ENCODE assay signal across 8 cellular contexts in genomic region chr1:144461778-144462177, GRCh38. TPM values are rescaled to one million over a fixed set of nuclear protein-coding genes. Genes with fewer than 3 reads are reported as not detected.
A peak's percentile ranks its signal among the peaks of the same experiment; 100 is the strongest.
DNase-seq lines count a peak whose midpoint lies in the region; ATAC-seq and TF ChIP-seq lines count a peak whose summit lies in the region.
"Not testable (repeated sequence)": the region's sequence is repeated elsewhere in the genome, so short reads cannot be mapped to it uniquely, and the experiment has no call there.

No MANE protein-coding gene starts in this region.

- DNase-seq in CD4-positive, CD25-positive, alpha-beta regulatory T cell; WTC11 (ENCODE audit: low spot score); MCF 10A (ENCODE audit: unreplicated experiment); lower lobe of right lung: not testable (repeated sequence)

- not testable (repeated sequence) for H3K36me3 ChIP-seq in CD4-positive, CD25-positive, alpha-beta regulatory T cell (ENCODE audit: control insufficient read depth, insufficient read depth, low read length); lower lobe of right lung

- ATAC-seq in CD4-positive, CD25-positive, alpha-beta regulatory T cell (ENCODE audit: low read depth in 2 of 2) = not testable (repeated sequence)
- peak; percentile 18 for ATAC-seq in GM19438 (IDR thresholded peaks at IDR 0.05; ENCODE audit: low read depth, unreplicated experiment)
- peak; percentile 17 for ATAC-seq in HG02798 (IDR thresholded peaks at IDR 0.05; ENCODE audit: poor library complexity, unreplicated experiment)
- ATAC-seq in WTC11 = peak; percentile 30; the same call in 1 of the 2 replicates
- ATAC-seq in lower lobe of right lung = peak in 1 of 2 donors; percentile 31
- ATAC-seq in stimulated activated memory B cell treated with anti-CD40 and anti-IgM and Interleukin-4, amounts not matched to agents 10 μg/mL and 1 μg/mL and 100 μg/mL, for 72 hours = peak; percentile 44

- H3K27ac ChIP-seq in CD4-positive, CD25-positive, alpha-beta regulatory T cell (ENCODE audit: insufficient read depth, low read length, poor library complexity, severe bottlenecking); lower lobe of right lung: not testable (repeated sequence)

- peak overlapping the region; percentile 95 to 100 (median 98) for H3K4me3 Mint-ChIP-seq in CD4-positive, CD25-positive, alpha-beta regulatory T cell
- H3K4me3 Mint-ChIP-seq in IgD-negative memory B cell (peak overlapping the region in 3 of 4 donors; percentile 91 to 100 (median 98)), WTC11 (peak overlapping the region; percentile 84), MCF 10A (ENCODE audit: unreplicated experiment) (peak overlapping the region; percentile 90)
- H3K4me3 Mint-ChIP-seq in stimulated activated memory B cell treated with anti-CD40 and anti-IgM and Interleukin-4, amounts not matched to agents 10 μg/mL and 1 μg/mL and 100 μg/mL, for 72 hours = peak overlapping the region; percentile 96

- peak overlapping the region in 1 of 3 donors; percentile 93 for H3K27ac Mint-ChIP-seq in CD4-positive, CD25-positive, alpha-beta regulatory T cell
- H3K27ac Mint-ChIP-seq in IgD-negative memory B cell = peak overlapping the region in 2 of 3 donors; percentile 59 to 92
- not testable (repeated sequence) for H3K27ac Mint-ChIP-seq in WTC11
- H3K27ac Mint-ChIP-seq in MCF 10A (ENCODE audit: low read depth, unreplicated experiment) = peak overlapping the region; percentile 63
- H3K27ac Mint-ChIP-seq in stimulated activated memory B cell treated with anti-CD40 and anti-IgM and Interleukin-4, amounts not matched to agents 10 μg/mL and 1 μg/mL and 100 μg/mL, for 72 hours = peak overlapping the region; percentile 86

- H3K9me3 Mint-ChIP-seq in CD4-positive, CD25-positive, alpha-beta regulatory T cell; IgD-negative memory B cell; WTC11; MCF 10A (ENCODE audit: unreplicated experiment); stimulated activated memory B cell treated with anti-CD40 and anti-IgM and Interleukin-4, amounts not matched to agents 10 μg/mL and 1 μg/mL and 100 μg/mL, for 72 hours: not testable (repeated sequence)

- H3K4me3 ChIP-seq in CD4-positive, CD25-positive, alpha-beta regulatory T cell (ENCODE audit: low read depth, low read length) = not testable (repeated sequence)
- peak overlapping the region; percentile 71 for H3K4me3 ChIP-seq in lower lobe of right lung

- intact Hi-C loops in MCF 10A (cut with micrococcal nuclease); lower lobe of right lung (cut with DNase I): not testable (repeated sequence)

- not testable (repeated sequence) for H3K9me3 ChIP-seq in CD4-positive, CD25-positive, alpha-beta regulatory T cell (ENCODE audit: control insufficient read depth in 2 of 2, low read length in 2 of 2); lower lobe of right lung

- H3K4me1 Mint-ChIP-seq in CD4-positive, CD25-positive, alpha-beta regulatory T cell; IgD-negative memory B cell; WTC11; MCF 10A (ENCODE audit: insufficient read depth, unreplicated experiment); stimulated activated memory B cell treated with anti-CD40 and anti-IgM and Interleukin-4, amounts not matched to agents 10 μg/mL and 1 μg/mL and 100 μg/mL, for 72 hours: not testable (repeated sequence)

- not testable (repeated sequence) for H3K27me3 Mint-ChIP-seq in CD4-positive, CD25-positive, alpha-beta regulatory T cell; IgD-negative memory B cell; stimulated activated memory B cell treated with anti-CD40 and anti-IgM and Interleukin-4, amounts not matched to agents 10 μg/mL and 1 μg/mL and 100 μg/mL, for 72 hours
- H3K27me3 Mint-ChIP-seq in WTC11 (ENCODE audit: low read depth) (peaks cover 18% of the 10 kb centered on the region), MCF 10A (ENCODE audit: insufficient read depth, unreplicated experiment) (peaks cover 21% of the 10 kb centered on the region)

- not testable (repeated sequence) for BruUV-seq in MCF 10A (replicated peaks; lab: Mats Ljungman, UMichigan)

- not testable (repeated sequence) for H3K36me3 Mint-ChIP-seq in CD4-positive, CD25-positive, alpha-beta regulatory T cell; IgD-negative memory B cell; WTC11; MCF 10A (ENCODE audit: insufficient read depth, unreplicated experiment); stimulated activated memory B cell treated with anti-CD40 and anti-IgM and Interleukin-4, amounts not matched to agents 10 μg/mL and 1 μg/mL and 100 μg/mL, for 72 hours

- H3K27me3 ChIP-seq in CD4-positive, CD25-positive, alpha-beta regulatory T cell (ENCODE audit: control insufficient read depth, insufficient read depth, low read length); lower lobe of right lung (ENCODE audit: low read depth): not testable (repeated sequence)

- not testable (repeated sequence) for H3K4me1 ChIP-seq in CD4-positive, CD25-positive, alpha-beta regulatory T cell (ENCODE audit: control insufficient read depth, insufficient read depth, low read length, poor library complexity, severe bottlenecking); lower lobe of right lung

- TF ChIP-seq CTCF in WTC11 (IDR thresholded peaks at IDR 0.05); MCF 10A (IDR thresholded peaks at IDR 0.05; ENCODE audit: unreplicated experiment); lower lobe of right lung (IDR thresholded peaks at IDR 0.05): not testable (repeated sequence)

- POLR2A ChIA-PET in WTC11 (lab: Charles Lee); MCF 10A (lab: Yijun Ruan, JAX): not testable (repeated sequence)

- CTCF ChIA-PET in WTC11 (lab: Charles Lee); MCF 10A (lab: Yijun Ruan, JAX): not testable (repeated sequence)

RNA-seq across cellular contexts. Expression of gene NBPF15, which starts 0.3 kb away (rescaled TPM):
- 153 TPM for total RNA-seq in CD4-positive, CD25-positive, alpha-beta regulatory T cell
- 10 to 100 TPM; 22.5 to 35.2 (median 24.5) TPM for polyA plus RNA-seq in CD4-positive, CD25-positive, alpha-beta regulatory T cell
- polyA plus RNA-seq in IgD-negative memory B cell = 14.6 TPM
- total RNA-seq in WTC11 (2021) (13.1 to 16.3 TPM (median 15.2 TPM) in 3 replicates), MCF 10A (2022) (158 and 162 TPM in 2 replicates), lower lobe of right lung (43.2 TPM)
